Comparison of ENCODE assay signal across 24 cellular contexts in genomic region chr3:105277656-105278055, GRCh38.
DNase-seq lines count a peak whose midpoint lies in the region; ATAC-seq, FAIRE-seq and TF ChIP-seq lines count a peak whose summit lies in the region.
"Had no signal": no experiment of that assay in that cellular context is flagged by ENCODE, and none has a peak within 500 bp of the region (broad histone marks: within the 10 kb centered on the region; RNA-seq: fewer than 3 reads in every experiment).

No MANE protein-coding gene starts in this region.

- H3K27me3 ChIP-seq in skeletal muscle satellite cell (ENCODE audit: control insufficient read depth, insufficient read depth, low read length): no peaks in the 10 kb centered on the region
- H3K27me3 ChIP-seq in pancreas: no peaks in the 10 kb centered on the region
- H3K27me3 ChIP-seq: gastrocnemius medialis, transverse colon had no signal

- 87 to 89% methylated on average over 3 of the region's 3 CpGs for WGBS in pancreas, 2 donors

- no peak overlapping the region for H3K27ac ChIP-seq in pancreas
- H3K27ac ChIP-seq: gastrocnemius medialis, parathyroid adenoma, transverse colon had no signal

- no peak for DNase-seq in H54 (ENCODE audit: insufficient read length, low spot score)
- DNase-seq in amniotic epithelial cell (ENCODE audit: low read depth): peak; percentile 30
- peak; percentile 34 for DNase-seq in fibroblast of the aortic adventitia (ENCODE audit: low read depth)
- DNase-seq in pancreas: no peak
- DNase-seq in NCI-H1436 treated with DMSO at 0.1 percent for 48 hours (lab: John Stamatoyannopoulos, UW): no peak
- DNase-seq: activated CD4-positive, alpha-beta memory T cell treated with anti-CD3 and anti-CD28 coated beads, Interleukin-2, amount 10 ng/mL, durations not matched to agents 7 days and 5 days; activated naive CD4-positive, alpha-beta T cell; AML-193; anterior cingulate cortex; CD8-positive, alpha-beta memory T cell; DMS79; gastrocnemius medialis; Kasumi-1; mesendoderm; NCI-H2107; NCI-H524 treated with DMSO at 0.1 percent for 48 hours; RPMI8226; stimulated activated CD4-positive, alpha-beta T cell treated with anti-CD3 and anti-CD28 coated beads, Interleukin-2, amount 100 ng/mL, for 24 hours; stimulated activated naive CD8-positive, alpha-beta T cell treated with anti-CD3 and anti-CD28 coated beads, Interleukin-15, Interleukin-2, amounts not matched to agents 100 U/mL and 50 U/mL, for 24 hours; T1000; transverse colon had no signal

- H3K36me3 ChIP-seq in skeletal muscle satellite cell (ENCODE audit: insufficient read depth, low read length): no peaks in the 10 kb centered on the region
- H3K36me3 ChIP-seq in pancreas: no peaks in the 10 kb centered on the region
- H3K36me3 ChIP-seq: gastrocnemius medialis, transverse colon had no signal

- peak overlapping the region; percentile 12 for H3K4me2 ChIP-seq in skeletal muscle satellite cell (ENCODE audit: low read length)

- peak; percentile 82 for FAIRE-seq in H54 (lab: Jason Lieb, UNC)
- FAIRE-seq in pancreas (lab: Jason Lieb, UNC): no peak

- ATAC-seq in pancreas (no peak), GM19455 (IDR thresholded peaks at IDR 0.05; ENCODE audit: unreplicated experiment) (no peak)
- ATAC-seq: gastrocnemius medialis; stimulated activated naive CD8-positive, alpha-beta T cell treated with anti-CD3 and anti-CD28 coated beads, Interleukin-15, Interleukin-2, amounts not matched to agents 100 U/mL and 50 U/mL, for 24 hours had no signal

- TF ChIP-seq CTCF in fibroblast of the aortic adventitia (IDR thresholded peaks at IDR 0.05; ENCODE audit: insufficient read depth, low read length) (no peak), pancreas (IDR thresholded peaks at IDR 0.05) (no peak)

- H3K9ac ChIP-seq in skeletal muscle satellite cell (ENCODE audit: low read depth, low read length): no peak overlapping the region
- H3K9ac ChIP-seq: parathyroid adenoma had no signal

- no peak overlapping the region for H3K4me3 ChIP-seq in fibroblast of the aortic adventitia (ENCODE audit: low read depth, low read length)
- no peak overlapping the region for H3K4me3 ChIP-seq in skeletal muscle satellite cell (ENCODE audit: low read length)
- no peak overlapping the region for H3K4me3 ChIP-seq in pancreas
- H3K4me3 ChIP-seq: gastrocnemius medialis, transverse colon had no signal

- no peak for TF ChIP-seq POLR2A in H54 (IDR thresholded peaks at IDR 0.05; ENCODE audit: low read depth, low read length)

- peaks cover 39% of the 10 kb centered on the region for H3K4me1 ChIP-seq in skeletal muscle satellite cell (ENCODE audit: control insufficient read depth, insufficient read depth, low read length)
- H3K4me1 ChIP-seq in pancreas: no peaks in the 10 kb centered on the region
- H3K4me1 ChIP-seq: gastrocnemius medialis, parathyroid adenoma, transverse colon had no signal

- intact Hi-C loops in pancreas (cut with DNase I): no loop called here

- H3K9me3 ChIP-seq in skeletal muscle satellite cell (replicated peaks; ENCODE audit: low read length): no peaks in the 10 kb centered on the region
- no peaks in the 10 kb centered on the region for H3K9me3 ChIP-seq in pancreas
- H3K9me3 ChIP-seq: gastrocnemius medialis, transverse colon had no signal

Comparison
In these comparisons a context has a peak if more than half of its experiments do, and no peak if none do; other contexts are left out.
1. DNase-seq: peak in amniotic epithelial cell (single experiment) and fibroblast of the aortic adventitia (single experiment); none in H54 (single experiment), pancreas (0 of 6) and NCI-H1436 treated with DMSO at 0.1 percent for 48 hours (single experiment).